20 cellular contexts compared by ENCODE assay signal in genomic region chr5:158776681-158777080, GRCh38.
DNase-seq lines count a peak whose midpoint lies in the region; ATAC-seq and TF ChIP-seq lines count a peak whose summit lies in the region.
"Had no signal": no experiment of that assay in that cellular context is flagged by ENCODE, and none has a peak within 500 bp of the region (broad histone marks: within the 10 kb centered on the region; RNA-seq: fewer than 3 reads in every experiment).

No MANE protein-coding gene starts in this region.

- H3K27ac ChIP-seq in liver (ENCODE audit: low read depth in 1 of 2, low read length in 2 of 2) (no peak overlapping the region), right lobe of liver (peak overlapping the region in 1 of 3 donors; percentile 78), colonic mucosa (no peak overlapping the region)

- no peak overlapping the region for H3K4me3 Mint-ChIP-seq in stimulated activated memory B cell treated with anti-CD40 and anti-IgM and Interleukin-4, amounts not matched to agents 10 μg/mL and 1 μg/mL and 100 μg/mL, for 72 hours
- H3K4me3 Mint-ChIP-seq: activated naive CD4-positive, alpha-beta T cell treated with anti-CD3 and anti-CD28 coated beads for 36 hours; CD4-positive, alpha-beta memory T cell; H9 had no signal

- ATAC-seq in right lobe of liver: no peak
- no peak for ATAC-seq in stimulated activated memory B cell treated with anti-CD40 and anti-IgM and Interleukin-4, amounts not matched to agents 10 μg/mL and 1 μg/mL and 100 μg/mL, for 72 hours
- no peak for ATAC-seq in GM21529 (IDR thresholded peaks at IDR 0.05; ENCODE audit: unreplicated experiment)

- H3K36me3 ChIP-seq in liver (ENCODE audit: control insufficient read depth in 4 of 4, insufficient read depth in 3 of 4, low read depth in 1 of 4, low read length in 3 of 4) (no peaks in the 10 kb centered on the region), right lobe of liver (no peaks in the 10 kb centered on the region), colonic mucosa (no peaks in the 10 kb centered on the region)
- H3K36me3 ChIP-seq: thyroid gland had no signal

- no peak for TF ChIP-seq RAD21 in liver (IDR thresholded peaks at IDR 0.05)

- H3K27me3 Mint-ChIP-seq in stimulated activated memory B cell treated with anti-CD40 and anti-IgM and Interleukin-4, amounts not matched to agents 10 μg/mL and 1 μg/mL and 100 μg/mL, for 72 hours: no peaks in the 10 kb centered on the region

- H3K9ac ChIP-seq in liver (ENCODE audit: low read depth in 1 of 2, low read length in 2 of 2) (no peak overlapping the region), colonic mucosa (ENCODE audit: low read depth in 2 of 2, low read length in 2 of 2) (no peak overlapping the region)

- no peak for TF ChIP-seq POLR2A in right lobe of liver (IDR thresholded peaks at IDR 0.05)

- H3K9me3 ChIP-seq in liver (ENCODE audit: control insufficient read depth in 4 of 4, low read length in 3 of 4): no peaks in the 10 kb centered on the region
- no peaks in the 10 kb centered on the region for H3K9me3 ChIP-seq in right lobe of liver
- no peaks in the 10 kb centered on the region for H3K9me3 ChIP-seq in colonic mucosa
- H3K9me3 ChIP-seq: thyroid gland had no signal

- no peak for DNase-seq in right lobe of liver
- peak; percentile 60 for DNase-seq in fibroblast of peridontal ligament (ENCODE audit: extremely low read depth)
- no peak for DNase-seq in HuH-7.5 (ENCODE audit: low spot score)
- DNase-seq in colonic mucosa: no peak
- DNase-seq in epidermal melanocyte (ENCODE audit: insufficient read length, low spot score): no peak
- DNase-seq: activated CD4-positive, alpha-beta T cell treated with anti-CD3 and anti-CD28 coated beads for 48 hours; activated naive CD4-positive, alpha-beta T cell treated with anti-CD3 and anti-CD28 coated beads for 36 hours; CD4-positive, alpha-beta memory T cell; DMS53; dorsolateral prefrontal cortex; H9; Kasumi-1; NCI-H1105 treated with DMSO at 0.1 percent for 48 hours; NCI-H82; occipital lobe; stimulated activated CD4-positive, alpha-beta T cell treated with anti-CD3 and anti-CD28 coated beads, Interleukin-4, amount 100 ng/mL, for 24 hours; thyroid gland had no signal

- no peak overlapping the region for H3K4me3 ChIP-seq in liver (ENCODE audit: low read depth in 1 of 3, low read length in 3 of 3)
- H3K4me3 ChIP-seq in right lobe of liver: no peak overlapping the region
- no peak overlapping the region for H3K4me3 ChIP-seq in colonic mucosa
- H3K4me3 ChIP-seq: dorsolateral prefrontal cortex, thyroid gland had no signal

- no peaks in the 10 kb centered on the region for H3K9me3 Mint-ChIP-seq in stimulated activated memory B cell treated with anti-CD40 and anti-IgM and Interleukin-4, amounts not matched to agents 10 μg/mL and 1 μg/mL and 100 μg/mL, for 72 hours
- H3K9me3 Mint-ChIP-seq: activated naive CD4-positive, alpha-beta T cell treated with anti-CD3 and anti-CD28 coated beads for 36 hours; H9 had no signal

- 95% methylated on average over 5 of the region's 5 CpGs for WGBS in liver
- WGBS in right lobe of liver (ENCODE audit: insufficient coverage, low coverage, low lambda C conversion rate, missing lambda C conversion rate): 96% methylated on average over 5 of the region's 5 CpGs

- peaks cover 57% of the 10 kb centered on the region for H3K36me3 Mint-ChIP-seq in stimulated activated memory B cell treated with anti-CD40 and anti-IgM and Interleukin-4, amounts not matched to agents 10 μg/mL and 1 μg/mL and 100 μg/mL, for 72 hours
- H3K36me3 Mint-ChIP-seq: CD4-positive, alpha-beta memory T cell had no signal

- intact Hi-C loops in right lobe of liver (cut with DNase I) (no loop called here), colonic mucosa (cut with DNase I) (loop anchor here (10.0 kb wide), 1 partner anchor 602 kb away; no protein-coding TSS in a partner anchor)

- TF ChIP-seq CTCF in liver (IDR thresholded peaks at IDR 0.05; ENCODE audit: low read depth, low read length, missing input control): no peak
- TF ChIP-seq CTCF in right lobe of liver (IDR thresholded peaks at IDR 0.05): no peak
- TF ChIP-seq CTCF in colonic mucosa (IDR thresholded peaks at IDR 0.05): no peak

- H3K4me1 ChIP-seq in liver (ENCODE audit: control insufficient read depth in 4 of 4, insufficient read depth in 4 of 4, low read length in 3 of 4) (peaks cover 1 to 8% (median 6%) of the 10 kb centered on the region in 4 donors), right lobe of liver (peaks cover 0 to 27% (median 4%) of the 10 kb centered on the region in 4 donors), colonic mucosa (no peaks in the 10 kb centered on the region)

- H3K27me3 ChIP-seq in liver (ENCODE audit: control insufficient read depth in 4 of 4, insufficient read depth in 4 of 4, low read length in 3 of 4): no peaks in the 10 kb centered on the region
- H3K27me3 ChIP-seq in right lobe of liver: no peaks in the 10 kb centered on the region
- H3K27me3 ChIP-seq in colonic mucosa: no peaks in the 10 kb centered on the region
- H3K27me3 ChIP-seq: thyroid gland had no signal

- peaks cover 92% of the 10 kb centered on the region for H3K4me1 Mint-ChIP-seq in stimulated activated memory B cell treated with anti-CD40 and anti-IgM and Interleukin-4, amounts not matched to agents 10 μg/mL and 1 μg/mL and 100 μg/mL, for 72 hours
- H3K4me1 Mint-ChIP-seq: CD4-positive, alpha-beta memory T cell had no signal

- peak overlapping the region; percentile 70 for H3K27ac Mint-ChIP-seq in stimulated activated memory B cell treated with anti-CD40 and anti-IgM and Interleukin-4, amounts not matched to agents 10 μg/mL and 1 μg/mL and 100 μg/mL, for 72 hours
- H3K27ac Mint-ChIP-seq: activated naive CD4-positive, alpha-beta T cell treated with anti-CD3 and anti-CD28 coated beads for 36 hours; H9 had no signal

TF ChIP-seq in liver, 16 proteins besides CTCF, POLR2A, EP300 and RAD21:
- TF ChIP-seq ATF3 (IDR thresholded peaks at IDR 0.05) (no peak), RXRA (IDR thresholded peaks at IDR 0.05) (no peak), MAX (IDR thresholded peaks at IDR 0.05) (no peak), ZBTB33 (IDR thresholded peaks at IDR 0.05) (peak; percentile 1), TAF1 (conservative IDR thresholded peaks at IDR 0.05) (no peak)
